ENCODE assay signal across 9 cellular contexts in the genomic region with DNA sequence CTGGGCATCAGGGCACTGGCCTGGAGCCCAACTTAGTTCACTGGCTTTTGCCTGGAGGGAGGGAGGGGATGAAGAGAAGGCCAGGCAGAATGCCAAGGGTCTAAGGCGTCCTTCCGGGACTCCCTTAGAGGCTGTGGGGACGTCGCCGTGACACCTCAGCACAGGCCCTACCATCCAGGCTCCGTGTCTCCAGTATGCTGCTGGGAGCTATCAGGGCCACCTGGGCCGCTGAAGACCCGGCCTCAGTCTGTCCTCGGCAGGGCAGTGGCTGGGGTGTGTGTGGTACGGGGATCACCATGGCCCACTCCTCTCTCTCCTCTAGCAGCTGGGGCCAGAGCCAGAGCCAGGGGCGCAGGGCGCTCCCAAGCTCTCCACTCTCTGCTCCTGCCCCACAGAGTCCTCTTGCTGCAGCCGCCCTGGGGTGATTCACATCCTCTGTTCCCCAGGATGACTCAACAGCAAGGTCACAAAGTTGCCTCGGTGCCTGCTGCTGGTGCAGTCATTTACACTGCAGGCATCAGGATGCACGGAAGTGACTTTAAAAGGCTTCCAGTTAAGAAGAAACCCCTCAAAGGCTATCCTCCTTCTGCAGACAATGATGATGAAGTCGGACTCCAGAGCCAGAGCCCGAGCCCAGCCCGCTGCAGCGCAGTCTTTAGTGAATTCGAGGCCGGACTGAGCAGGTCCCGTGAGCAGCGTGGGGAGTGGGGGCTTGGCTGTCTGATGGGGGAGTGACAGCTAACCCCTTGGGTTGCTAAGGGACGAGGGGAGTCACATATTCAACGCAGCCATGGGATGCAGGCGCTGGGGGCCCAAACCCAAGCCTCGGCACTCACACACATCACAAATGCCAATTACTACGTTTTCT. TPM values are rescaled to one million over a fixed set of nuclear protein-coding genes. Genes with fewer than 3 reads are reported as not detected.
DNase-seq lines count a peak whose midpoint lies in the region; ATAC-seq and TF ChIP-seq lines count a peak whose summit lies in the region.
"Had no signal": no experiment of that assay in that cellular context is flagged by ENCODE, and none has a peak within 500 bp of the region (broad histone marks: within the 10 kb centered on the region; RNA-seq: fewer than 3 reads in every experiment).

No MANE protein-coding gene starts in this region.

- TF ChIP-seq CTCF in RWPE1 (conservative IDR thresholded peaks at IDR 0.05; ENCODE audit: low read depth), result no peak
- no peak for TF ChIP-seq CTCF in CD8-positive, alpha-beta T cell (IDR thresholded peaks at IDR 0.05)

- H3K4me1 ChIP-seq in CD8-positive, alpha-beta T cell (ENCODE audit: insufficient read depth, low read length), result no peaks in the 10 kb centered on the region

- H3K4me1 Mint-ChIP-seq in CD8-positive, alpha-beta T cell (ENCODE audit: low read depth), result no peaks in the 10 kb centered on the region

- no peaks in the 10 kb centered on the region for H3K27me3 Mint-ChIP-seq in CD8-positive, alpha-beta T cell (ENCODE audit: low read depth)

- peak overlapping the region; percentile 92 for H3K27ac ChIP-seq in RWPE1
- no peak overlapping the region for H3K27ac ChIP-seq in CD8-positive, alpha-beta T cell (ENCODE audit: low read depth, low read length)
- H3K27ac ChIP-seq: 22Rv1 had no signal

- ATAC-seq in HG02763 (IDR thresholded peaks at IDR 0.05; ENCODE audit: unreplicated experiment), result no peak
- no peak for ATAC-seq in CD8-positive, alpha-beta T cell

- POLR2A ChIA-PET in RWPE1 (lab: Yijun Ruan, JAX; ENCODE audit: low non-redundant PET), result interaction anchor here (0.6 kb wide), 1 partner anchor 41 kb away, joined by 3 read pairs; no protein-coding TSS in a partner anchor
- POLR2A ChIA-PET in CD8-positive, alpha-beta T cell (lab: Charles Lee), result no interaction called here

- H3K4me3 Mint-ChIP-seq in CD8-positive, alpha-beta T cell, result no peak overlapping the region

- H3K27me3 ChIP-seq in CD8-positive, alpha-beta T cell (ENCODE audit: insufficient read depth, low read length), result no peaks in the 10 kb centered on the region

- no peaks in the 10 kb centered on the region for H3K9me3 Mint-ChIP-seq in CD8-positive, alpha-beta T cell

- H3K9me3 ChIP-seq in CD8-positive, alpha-beta T cell (ENCODE audit: low read length), result no peaks in the 10 kb centered on the region

- H3K27ac Mint-ChIP-seq in CD8-positive, alpha-beta T cell, result no peak overlapping the region

- peak; percentile 46 for DNase-seq in DMS53 (lab: John Stamatoyannopoulos, UW)
- no peak for DNase-seq in DMS53 treated with DMSO at 0.1 percent for 48 hours (lab: John Stamatoyannopoulos, UW; ENCODE audit: unreplicated experiment)
- DNase-seq in RWPE1 (ENCODE audit: low spot score), result peak; percentile 90
- DNase-seq in fibroblast of gingiva (ENCODE audit: low read depth), result peak; percentile 76
- peak; percentile 43 to 45 for DNase-seq in stimulated activated CD4-positive, alpha-beta T cell treated with anti-CD3 and anti-CD28 coated beads, Interleukin-2, amount 100 ng/mL, for 48 hours
- no peak for DNase-seq in CD8-positive, alpha-beta T cell
- no peak for DNase-seq in NCI-H2029 treated with DMSO at 0.1 percent for 48 hours (lab: John Stamatoyannopoulos, UW)

- no peak overlapping the region for H3K4me3 ChIP-seq in CD8-positive, alpha-beta T cell (ENCODE audit: low read depth, low read length)

- no peaks in the 10 kb centered on the region for H3K36me3 Mint-ChIP-seq in CD8-positive, alpha-beta T cell

- CTCF ChIA-PET in RWPE1 (lab: Yijun Ruan, JAX), result interaction anchor here (0.7 kb wide), 1 partner anchor 99 kb away, joined by 3 read pairs; no protein-coding TSS in a partner anchor
- CTCF ChIA-PET in CD8-positive, alpha-beta T cell (lab: Charles Lee), result no interaction called here

- intact Hi-C loops in CD8-positive, alpha-beta T cell (cut with DNase I, micrococcal nuclease), result no loop called here

- H3K36me3 ChIP-seq in CD8-positive, alpha-beta T cell (ENCODE audit: insufficient read depth, low read length), result no peaks in the 10 kb centered on the region

RNA-seq across cellular contexts. Expression of a gene that starts 31.9 kb away (rescaled TPM):
- under 1 TPM; 0.16 to 0.44 TPM for total RNA-seq in CD8-positive, alpha-beta T cell

Comparison
In these comparisons a context has a peak if more than half of its experiments do, and no peak if none do; other contexts are left out.
1. DNase-seq: peak in DMS53 (single experiment), RWPE1 (single experiment), fibroblast of gingiva (single experiment) and stimulated activated CD4-positive, alpha-beta T cell treated with anti-CD3 and anti-CD28 coated beads, Interleukin-2, amount 100 ng/mL, for 48 hours (2 of 2); none in DMS53 treated with DMSO at 0.1 percent for 48 hours (single experiment), CD8-positive, alpha-beta T cell (0 of 7) and NCI-H2029 treated with DMSO at 0.1 percent for 48 hours (single experiment).